Comparison of ENCODE assay signal across 9 cellular contexts in the genomic region with DNA sequence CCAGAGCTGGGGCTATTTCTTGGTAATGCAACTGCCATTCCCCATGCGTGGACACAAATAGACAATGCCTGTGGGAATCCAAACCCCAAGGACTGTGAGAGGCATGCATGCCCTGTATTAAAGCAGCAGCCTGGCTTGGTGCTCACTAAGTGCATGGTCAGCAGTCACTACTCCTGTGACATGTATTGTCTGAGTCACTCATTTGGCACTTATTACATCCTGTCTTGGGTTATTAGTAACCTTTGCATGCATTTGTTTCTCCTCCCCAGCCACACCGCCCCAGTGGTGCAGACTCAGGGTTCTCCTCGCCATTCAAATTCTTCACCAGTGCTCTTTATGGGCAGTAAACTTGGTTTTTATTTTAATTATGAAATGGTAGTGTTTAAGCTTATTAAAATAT. TPM values are rescaled to one million over a fixed set of nuclear protein-coding genes. Genes with fewer than 3 reads are reported as not detected.
DNase-seq lines count a peak whose midpoint lies in the region; ATAC-seq, FAIRE-seq and TF ChIP-seq lines count a peak whose summit lies in the region.
"Had no signal": no experiment of that assay in that cellular context is flagged by ENCODE, and none has a peak within 500 bp of the region (broad histone marks: within the 10 kb centered on the region; RNA-seq: fewer than 3 reads in every experiment).

No MANE protein-coding gene starts in this region.

- DNase-seq in BE2C (peak; percentile 74), HT1080 (ENCODE audit: low read depth) (peak; percentile 93), choroid plexus epithelial cell (ENCODE audit: low read depth) (peak; percentile 80), pancreas (no peak), NCI-H1436 (lab: John Stamatoyannopoulos, UW) (no peak), kidney (no peak), retina (no peak)

- H3K9ac ChIP-seq in kidney (ENCODE audit: low read length in 2 of 2) = no peak overlapping the region

- no peak overlapping the region for H3K4me3 ChIP-seq in BE2C (ENCODE audit: low read depth, low read length)
- no peak overlapping the region for H3K4me3 ChIP-seq in choroid plexus epithelial cell (ENCODE audit: low read depth, low read length)
- H3K4me3 ChIP-seq in pancreas = no peak overlapping the region
- H3K4me3 ChIP-seq in kidney (ENCODE audit: low read length in 2 of 2) = no peak overlapping the region
- H3K4me3 ChIP-seq: cardiac muscle cell had no signal

- no peak for FAIRE-seq in pancreas (lab: Jason Lieb, UNC)
- FAIRE-seq in kidney (lab: Jason Lieb, UNC) = no peak

- ATAC-seq in GM19463 (IDR thresholded peaks at IDR 0.05; ENCODE audit: unreplicated experiment) (peak; percentile 99), pancreas (peak; percentile 61 to 89 (median 78))

- H3K9me3 ChIP-seq in BE2C = no peaks in the 10 kb centered on the region
- H3K9me3 ChIP-seq in pancreas = no peaks in the 10 kb centered on the region
- H3K9me3 ChIP-seq in kidney (ENCODE audit: control insufficient read depth in 1 of 2, low read length in 2 of 2) = no peaks in the 10 kb centered on the region

- 82 to 83% methylated on average over 3 of the region's 3 CpGs for WGBS in pancreas, 2 donors

- H3K27me3 ChIP-seq in BE2C = no peaks in the 10 kb centered on the region
- no peaks in the 10 kb centered on the region for H3K27me3 ChIP-seq in pancreas
- H3K27me3 ChIP-seq: cardiac muscle cell had no signal

- TF ChIP-seq CTCF in BE2C (IDR thresholded peaks at IDR 0.05; ENCODE audit: low read depth, low read length) = no peak
- no peak for TF ChIP-seq CTCF in choroid plexus epithelial cell (conservative IDR thresholded peaks at IDR 0.05; ENCODE audit: low read depth, low read length)
- TF ChIP-seq CTCF in pancreas (IDR thresholded peaks at IDR 0.05) = no peak
- TF ChIP-seq CTCF in kidney (IDR thresholded peaks at IDR 0.05; ENCODE audit: borderline replicate concordance, extremely low read depth, insufficient read depth) = no peak

- H3K36me3 ChIP-seq in BE2C = no peaks in the 10 kb centered on the region
- no peaks in the 10 kb centered on the region for H3K36me3 ChIP-seq in pancreas
- no peaks in the 10 kb centered on the region for H3K36me3 ChIP-seq in kidney (ENCODE audit: control insufficient read depth in 1 of 2, insufficient read depth in 2 of 2, low read length in 2 of 2)
- H3K36me3 ChIP-seq: cardiac muscle cell had no signal

- H3K4me1 ChIP-seq in BE2C = peaks cover 54% of the 10 kb centered on the region
- peaks cover 9 to 26% (median 15%) of the 10 kb centered on the region in 3 donors for H3K4me1 ChIP-seq in pancreas
- peaks cover 6 to 7% of the 10 kb centered on the region in 2 donors for H3K4me1 ChIP-seq in kidney (ENCODE audit: control insufficient read depth in 1 of 2, insufficient read depth in 1 of 2, low read depth in 1 of 2, low read length in 2 of 2)

- intact Hi-C loops in pancreas (cut with DNase I) (no loop called here), kidney (cut with DNase I) (no loop called here)

- no peak overlapping the region for H3K27ac ChIP-seq in pancreas
- no peak overlapping the region for H3K27ac ChIP-seq in kidney (ENCODE audit: low read depth in 2 of 2, low read length in 2 of 2)
- H3K27ac ChIP-seq: cardiac muscle cell had no signal

RNA-seq across cellular contexts. Expression of a gene that starts 30.2 kb away (rescaled TPM):
- polyA plus RNA-seq in BE2C (2012; ENCODE audit: insufficient read depth, insufficient read length, low read depth) = 34.0 TPM
- total RNA-seq in HT1080 (2014; rRNA removed; shearing (Covaris generic)) = 31.7 and 32.4 TPM in 2 replicates
- 30.4 and 41.4 TPM in 2 replicates for polyA plus RNA-seq in HT1080 (2015; cell fraction: cytosol; rRNA removed)
- polyA plus RNA-seq in HT1080 (2015; cell fraction: nucleus; rRNA removed) = 33.1 and 44.0 TPM in 2 replicates
- total RNA-seq in pancreas (10 to 100 TPM in 3 of 6 donors, 1 to 10 TPM in 3; 8.2 to 19.4 (median 10.2) TPM), kidney (27.3 TPM)
- polyA plus RNA-seq in pancreas (1 to 10 TPM; 4.0 to 5.8 TPM), kidney (ENCODE audit: insufficient read depth, low read depth, low replicate concordance) (11.1 TPM)

Comparison
In these comparisons a context has a peak if more than half of its experiments do, and no peak if none do; other contexts are left out.
1. DNase-seq: peak in BE2C (single experiment), HT1080 (single experiment) and choroid plexus epithelial cell (single experiment); none in pancreas (0 of 6), NCI-H1436 (single experiment), kidney (single experiment) and retina (single experiment).